Comparison of ENCODE assay signal across 22 cellular contexts in genomic region chr11:116136987-116137674, GRCh38.
"Had no signal": no experiment of that assay in that cellular context is flagged by ENCODE, and none has a peak within 500 bp of the region (broad histone marks: within the 10 kb centered on the region; RNA-seq: fewer than 3 reads in every experiment).

No MANE protein-coding gene starts in this region.

- H3K4me3 ChIP-seq: colonic mucosa, hepatocyte, psoas muscle, sigmoid colon, skin epidermis, testis, tibial nerve had no signal

- H3K36me3 ChIP-seq: colonic mucosa, sigmoid colon, tibial nerve had no signal

- H3K4me3 Mint-ChIP-seq: natural killer cell; neural crest cell; stimulated activated naive B cell treated with anti-CD40 and anti-IgM and Interleukin-4, amounts not matched to agents 10 μg/mL and 1 μg/mL and 100 μg/mL, for 72 hours; stimulated activated naive CD8-positive, alpha-beta T cell treated with anti-CD3 and anti-CD28 coated beads, Interleukin-15, amount 100 ng/mL, for 72 hours had no signal

- H3K9me3 Mint-ChIP-seq: neural crest cell; stimulated activated naive B cell treated with anti-CD40 and anti-IgM and Interleukin-4, amounts not matched to agents 10 μg/mL and 1 μg/mL and 100 μg/mL, for 72 hours; stimulated activated naive CD8-positive, alpha-beta T cell treated with anti-CD3 and anti-CD28 coated beads, Interleukin-15, amount 100 ng/mL, for 72 hours had no signal

- H3K9me3 ChIP-seq: colonic mucosa, psoas muscle, sigmoid colon, testis, tibial nerve had no signal

- H3K36me3 Mint-ChIP-seq: natural killer cell; stimulated activated naive B cell treated with anti-CD40 and anti-IgM and Interleukin-4, amounts not matched to agents 10 μg/mL and 1 μg/mL and 100 μg/mL, for 72 hours had no signal

- H3K79me2 ChIP-seq: hepatocyte, parathyroid adenoma had no signal

- H3K4me1 ChIP-seq: colonic mucosa, parathyroid adenoma, psoas muscle, sigmoid colon, testis, tibial nerve had no signal

- H3K27ac ChIP-seq: hepatocyte, parathyroid adenoma, psoas muscle, sigmoid colon, skin epidermis, testis, tibial nerve had no signal

- H3K27ac Mint-ChIP-seq: natural killer cell; stimulated activated naive B cell treated with anti-CD40 and anti-IgM and Interleukin-4, amounts not matched to agents 10 μg/mL and 1 μg/mL and 100 μg/mL, for 72 hours had no signal

- H3K4me2 ChIP-seq: hepatocyte had no signal

- H3K4me1 Mint-ChIP-seq: natural killer cell; stimulated activated naive B cell treated with anti-CD40 and anti-IgM and Interleukin-4, amounts not matched to agents 10 μg/mL and 1 μg/mL and 100 μg/mL, for 72 hours; stimulated activated naive CD8-positive, alpha-beta T cell treated with anti-CD3 and anti-CD28 coated beads, Interleukin-15, amount 100 ng/mL, for 72 hours had no signal

- DNase-seq: colonic mucosa; dermis blood vessel endothelial cell; erythroblast; foreskin melanocyte; kidney; left cardiac atrium; mammary epithelial cell; natural killer cell; nucleus accumbens; psoas muscle; retina; sigmoid colon; stimulated activated CD4-positive, alpha-beta T cell treated with anti-CD3 and anti-CD28 coated beads, Interleukin-2, amount 100 ng/mL, for 24 hours; stimulated activated CD4-positive, alpha-beta T cell treated with anti-CD3 and anti-CD28 coated beads, Interleukin-4, amount 100 ng/mL, for 4 hours; stimulated activated naive B cell treated with anti-CD40 and anti-IgM and Interleukin-4, amounts not matched to agents 10 μg/mL and 1 μg/mL and 100 μg/mL, for 72 hours; stimulated activated naive CD8-positive, alpha-beta T cell treated with anti-CD3 and anti-CD28 coated beads, Interleukin-15, amount 100 ng/mL, for 72 hours; testis had no signal

- H3K27me3 ChIP-seq: colonic mucosa, hepatocyte, sigmoid colon, testis, tibial nerve had no signal
